Comparison of ENCODE assay signal across 11 cellular contexts in genomic region chr15:101650145-101650544, GRCh38. TPM values are rescaled to one million over a fixed set of nuclear protein-coding genes. Genes with fewer than 3 reads are reported as not detected.
A peak's percentile ranks its signal among the peaks of the same experiment; 100 is the strongest.
DNase-seq lines count a peak whose midpoint lies in the region; ATAC-seq, FAIRE-seq and TF ChIP-seq lines count a peak whose summit lies in the region.
"Had no signal": no experiment of that assay in that cellular context is flagged by ENCODE, and none has a peak within 500 bp of the region (broad histone marks: within the 10 kb centered on the region; RNA-seq: fewer than 3 reads in every experiment).

No MANE protein-coding gene starts in this region.

- H3K79me2 ChIP-seq in PC-3 (ENCODE audit: low read length) (peaks cover 40% of the 10 kb centered on the region), endothelial cell of umbilical vein (ENCODE audit: control insufficient read depth, insufficient read depth, low read length) (peaks cover 44% of the 10 kb centered on the region)

- H3K27me3 ChIP-seq in PC-3 (ENCODE audit: low read length) (no peaks in the 10 kb centered on the region), endothelial cell of umbilical vein (ENCODE audit: control insufficient read depth in 2 of 2, insufficient read depth in 2 of 2, low read length in 2 of 2) (no peaks in the 10 kb centered on the region), skeletal muscle tissue (ENCODE audit: control insufficient read depth in 3 of 3, insufficient read depth in 3 of 3, low read length in 3 of 3) (no peaks in the 10 kb centered on the region)

- peak overlapping the region; percentile 97 for H3K4me3 ChIP-seq in PC-3 (ENCODE audit: low read length)
- no peak overlapping the region for H3K4me3 ChIP-seq in endothelial cell of umbilical vein (replicated peaks in 1 of 3; ENCODE audit: insufficient read depth in 1 of 3, low read depth in 1 of 3, low read length in 3 of 3)
- H3K4me3 ChIP-seq in skeletal muscle tissue (ENCODE audit: low read length in 3 of 3), result no peak overlapping the region

- peak overlapping the region; percentile 89 to 99 for H3K4me3 Mint-ChIP-seq in activated T-cell treated with anti-CD3 and anti-CD28 coated beads, Interleukin-2, amount 50 U/mL, for 72 hours
- H3K4me3 Mint-ChIP-seq in stimulated activated naive B cell treated with anti-CD40 and anti-IgM and Interleukin-4, amounts not matched to agents 10 μg/mL and 1 μg/mL and 100 μg/mL, for 72 hours, result no peak overlapping the region

- H2AFZ ChIP-seq in PC-3 (ENCODE audit: low read length) (no peak overlapping the region), endothelial cell of umbilical vein (ENCODE audit: low read depth, low read length) (no peak overlapping the region)

- ATAC-seq in activated T-cell treated with anti-CD3 and anti-CD28 coated beads, Interleukin-2, amount 50 U/mL, for 72 hours (replicated peaks in 1 of 2), result no peak
- no peak for ATAC-seq in PC-3
- no peak for ATAC-seq in stimulated activated naive B cell treated with anti-CD40 and anti-IgM and Interleukin-4, amounts not matched to agents 10 μg/mL and 1 μg/mL and 100 μg/mL, for 72 hours (replicated peaks)
- ATAC-seq: sciatic nerve had no signal

- intact Hi-C loops in PC-3 (cut with micrococcal nuclease) (no loop called here), endothelial cell of umbilical vein (cut with micrococcal nuclease) (no loop called here)

- peaks cover 9 to 17% of the 10 kb centered on the region in 2 donors for H3K36me3 Mint-ChIP-seq in activated T-cell treated with anti-CD3 and anti-CD28 coated beads, Interleukin-2, amount 50 U/mL, for 72 hours (ENCODE audit: insufficient read depth in 2 of 2)
- H3K36me3 Mint-ChIP-seq in stimulated activated naive B cell treated with anti-CD40 and anti-IgM and Interleukin-4, amounts not matched to agents 10 μg/mL and 1 μg/mL and 100 μg/mL, for 72 hours, result peaks cover 10 to 31% of the 10 kb centered on the region in 2 donors

- peaks cover 51% of the 10 kb centered on the region for H3K4me1 Mint-ChIP-seq in activated T-cell treated with anti-CD3 and anti-CD28 coated beads, Interleukin-2, amount 50 U/mL, for 72 hours (ENCODE audit: low read depth)
- peaks cover 14 to 27% of the 10 kb centered on the region in 2 donors for H3K4me1 Mint-ChIP-seq in stimulated activated naive B cell treated with anti-CD40 and anti-IgM and Interleukin-4, amounts not matched to agents 10 μg/mL and 1 μg/mL and 100 μg/mL, for 72 hours

- H4K20me1 ChIP-seq in PC-3 (ENCODE audit: low read length), result peaks cover 10% of the 10 kb centered on the region
- H4K20me1 ChIP-seq in endothelial cell of umbilical vein (replicated peaks; ENCODE audit: control insufficient read depth, extremely low read depth, insufficient read depth, low read length), result no peaks in the 10 kb centered on the region

- TF ChIP-seq CTCF in PC-3 (conservative IDR thresholded peaks at IDR 0.05; ENCODE audit: low read depth, low read length) (no peak), endothelial cell of umbilical vein (IDR thresholded peaks at IDR 0.05; ENCODE audit: extremely low read depth in 1 of 2, insufficient read depth in 1 of 2, low read depth in 1 of 2, low read length in 2 of 2) (no peak)

- peak overlapping the region; percentile 99 for H3K27ac Mint-ChIP-seq in activated T-cell treated with anti-CD3 and anti-CD28 coated beads, Interleukin-2, amount 50 U/mL, for 72 hours
- H3K27ac Mint-ChIP-seq in stimulated activated naive B cell treated with anti-CD40 and anti-IgM and Interleukin-4, amounts not matched to agents 10 μg/mL and 1 μg/mL and 100 μg/mL, for 72 hours, result no peak overlapping the region

- CTCF ChIA-PET in PC-3 (lab: Charles Lee) (no interaction called here), endothelial cell of umbilical vein (lab: Charles Lee) (interaction anchor here (1.6 kb wide), 1 partner anchor 9 kb away, joined by 6 read pairs; no protein-coding TSS in a partner anchor)

- no peaks in the 10 kb centered on the region for H3F3A ChIP-seq in PC-3 (ENCODE audit: low read length, unreplicated experiment)

- BruUV-seq in PC-3 (replicated peaks; lab: Mats Ljungman, UMichigan) (no TSS peak), endothelial cell of umbilical vein (replicated peaks; lab: Mats Ljungman, UMichigan) (no TSS peak)

- H3K36me3 ChIP-seq in PC-3 (ENCODE audit: low read depth, low read length) (peaks cover 16% of the 10 kb centered on the region; the same call in 1 of the 2 replicates), endothelial cell of umbilical vein (ENCODE audit: control insufficient read depth in 2 of 2, extremely low read depth in 1 of 2, insufficient read depth in 2 of 2, low read length in 2 of 2) (peaks cover 5 to 10% of the 10 kb centered on the region in 2 experiments), skeletal muscle tissue (ENCODE audit: control insufficient read depth in 3 of 3, insufficient read depth in 3 of 3, low read length in 3 of 3) (peaks cover 10 to 35% (median 20%) of the 10 kb centered on the region in 3 donors)

- DNase-seq in activated T-cell treated with anti-CD3 and anti-CD28 coated beads, Interleukin-2, amount 50 U/mL, for 72 hours, result no peak
- DNase-seq in activated T-cell treated with anti-CD3 and anti-CD28 coated beads, Interleukin-2, amount 50 U/mL, for 48 hours, result no peak
- DNase-seq in PC-3, result no peak
- DNase-seq in endothelial cell of umbilical vein (ENCODE audit: low read depth, low spot score), result no peak
- DNase-seq in NCI-H1694 treated with DMSO at 0.1 percent for 48 hours (lab: John Stamatoyannopoulos, UW), result no peak
- DNase-seq in activated effector memory CD4-positive, alpha-beta T cell treated with anti-CD3 and anti-CD28 coated beads, Interleukin-2, amount 50 U/mL, for 16 hours, result no peak
- DNase-seq in stimulated activated naive B cell treated with anti-CD40 and anti-IgM and Interleukin-4, amounts not matched to agents 10 μg/mL and 1 μg/mL and 100 μg/mL, for 72 hours, result no peak
- DNase-seq: dermis blood vessel endothelial cell, MV-4-11 had no signal

- H3K4me1 ChIP-seq in PC-3 (ENCODE audit: insufficient read depth, low read length) (peaks cover 24% of the 10 kb centered on the region), endothelial cell of umbilical vein (ENCODE audit: control insufficient read depth, extremely low read depth, insufficient read depth, low read length) (peaks cover 19% of the 10 kb centered on the region), skeletal muscle tissue (ENCODE audit: control insufficient read depth in 3 of 3, insufficient read depth in 3 of 3, low read length in 3 of 3) (peaks cover 26 to 43% (median 35%) of the 10 kb centered on the region in 3 donors)

- H3K9me1 ChIP-seq in endothelial cell of umbilical vein (replicated peaks; ENCODE audit: control insufficient read depth, extremely low read depth, insufficient read depth, low read length), result no peaks in the 10 kb centered on the region

- no peak for FAIRE-seq in endothelial cell of umbilical vein (lab: Jason Lieb, UNC)

- no peak for TF ChIP-seq POLR2A in endothelial cell of umbilical vein (IDR thresholded peaks at IDR 0.05; ENCODE audit: low read depth, low read length)

- H3K9me3 Mint-ChIP-seq in activated T-cell treated with anti-CD3 and anti-CD28 coated beads, Interleukin-2, amount 50 U/mL, for 72 hours, result no peaks in the 10 kb centered on the region
- H3K9me3 Mint-ChIP-seq in stimulated activated naive B cell treated with anti-CD40 and anti-IgM and Interleukin-4, amounts not matched to agents 10 μg/mL and 1 μg/mL and 100 μg/mL, for 72 hours, result no peaks in the 10 kb centered on the region

- POLR2A ChIA-PET in PC-3 (lab: Charles Lee; ENCODE audit: unreplicated experiment), result no interaction called here
- POLR2A ChIA-PET in endothelial cell of umbilical vein (lab: Charles Lee), result no interaction called here

- H3K27me3 Mint-ChIP-seq in activated T-cell treated with anti-CD3 and anti-CD28 coated beads, Interleukin-2, amount 50 U/mL, for 72 hours (ENCODE audit: low read depth), result no peaks in the 10 kb centered on the region
- no peaks in the 10 kb centered on the region for H3K27me3 Mint-ChIP-seq in stimulated activated naive B cell treated with anti-CD40 and anti-IgM and Interleukin-4, amounts not matched to agents 10 μg/mL and 1 μg/mL and 100 μg/mL, for 72 hours

- H3K9me2 ChIP-seq in PC-3 (replicated peaks; ENCODE audit: low read length), result no peaks in the 10 kb centered on the region

- H3K27ac ChIP-seq in PC-3 (ENCODE audit: low read length) (no peak overlapping the region), endothelial cell of umbilical vein (ENCODE audit: insufficient read depth, low read depth, low read length) (no peak overlapping the region), skeletal muscle tissue (ENCODE audit: low read depth, low read length) (no peak overlapping the region)

- dilution Hi-C loops in endothelial cell of umbilical vein (cut with MboI; ENCODE audit: extremely low pct_ligation_motif_present, low sequenced_read_pairs), result no loop called here

- H3K9me3 ChIP-seq in PC-3 (ENCODE audit: low read length) (no peaks in the 10 kb centered on the region), endothelial cell of umbilical vein (replicated peaks; ENCODE audit: control insufficient read depth, insufficient read depth, low read length) (no peaks in the 10 kb centered on the region), skeletal muscle tissue (ENCODE audit: control insufficient read depth in 3 of 3, low read length in 3 of 3) (no peaks in the 10 kb centered on the region)

- H3K4me2 ChIP-seq in PC-3 (ENCODE audit: low read length), result peak overlapping the region; percentile 98
- peak overlapping the region; percentile 66 for H3K4me2 ChIP-seq in endothelial cell of umbilical vein (ENCODE audit: insufficient read depth, low read length)

- H3K9ac ChIP-seq in PC-3 (ENCODE audit: low read length) (no peak overlapping the region), endothelial cell of umbilical vein (replicated peaks; ENCODE audit: extremely low read depth, insufficient read depth, low read length) (no peak overlapping the region), skeletal muscle tissue (ENCODE audit: low read depth in 1 of 3, low read length in 3 of 3) (peak overlapping the region in 2 of 3 donors; percentile 4 to 10)

TF ChIP-seq in endothelial cell of umbilical vein, 7 proteins besides CTCF, POLR2A, EP300 and RAD21 (continues in another document):
- no peak for TF ChIP-seq GATA2 (IDR thresholded peaks at IDR 0.05; ENCODE audit: insufficient read depth, insufficient read length, low read depth, low read length)
- no peak for TF ChIP-seq MYC (IDR thresholded peaks at IDR 0.05; ENCODE audit: low read depth, low read length)
- TF ChIP-seq FOS (IDR thresholded peaks at IDR 0.05; ENCODE audit: borderline replicate concordance, insufficient read depth, low read length), result no peak

RNA-seq across cellular contexts. Expression of gene TM2D3, which starts 2.0 kb away (rescaled TPM):
- 10 to 100 TPM; 32.7 to 40.7 TPM for total RNA-seq in activated T-cell treated with anti-CD3 and anti-CD28 coated beads, Interleukin-2, amount 50 U/mL, for 72 hours
- 18.4 and 23.3 TPM in 2 replicates for total RNA-seq in PC-3 (2014; rRNA removed)
- 34.3 and 36.7 TPM in 2 replicates for total RNA-seq in endothelial cell of umbilical vein
- polyA plus RNA-seq in endothelial cell of umbilical vein, result 41.4 and 51.5 TPM in 2 replicates
- 31.8 and 35.9 TPM in 2 replicates for polyA plus RNA-seq in endothelial cell of umbilical vein (2011; cell fraction: cytosol; rRNA removed)
- polyA plus RNA-seq in endothelial cell of umbilical vein (2011; cell fraction: nucleus; rRNA removed), result 56.2 and 58.6 TPM in 2 replicates
- 38.5 and 41.4 TPM in 2 replicates for polyA plus RNA-seq in endothelial cell of umbilical vein (2012)
- 73.8 and 79.8 TPM in 2 replicates for polyA minus RNA-seq in endothelial cell of umbilical vein
- 24.7 TPM for polyA minus RNA-seq in endothelial cell of umbilical vein (2011; cell fraction: cytosol; rRNA and poly(A)+ RNA removed)
- 99.7 and 106 TPM in 2 replicates for polyA minus RNA-seq in endothelial cell of umbilical vein (2011; cell fraction: nucleus; rRNA and poly(A)+ RNA removed)
- total RNA-seq in skeletal muscle tissue, result 49.6 TPM

Comparison
In these comparisons a context has a peak if more than half of its experiments do, and no peak if none do; other contexts are left out.
1. H3K4me3 Mint-ChIP-seq: peak in activated T-cell treated with anti-CD3 and anti-CD28 coated beads, Interleukin-2, amount 50 U/mL, for 72 hours (2 of 2); none in stimulated activated naive B cell treated with anti-CD40 and anti-IgM and Interleukin-4, amounts not matched to agents 10 μg/mL and 1 μg/mL and 100 μg/mL, for 72 hours (0 of 2).
2. H3K9ac ChIP-seq: peak in skeletal muscle tissue (2 of 3); none in PC-3 (single experiment) and endothelial cell of umbilical vein (single experiment).